Comparison of ENCODE assay signal across 11 cellular contexts in the genomic region with DNA sequence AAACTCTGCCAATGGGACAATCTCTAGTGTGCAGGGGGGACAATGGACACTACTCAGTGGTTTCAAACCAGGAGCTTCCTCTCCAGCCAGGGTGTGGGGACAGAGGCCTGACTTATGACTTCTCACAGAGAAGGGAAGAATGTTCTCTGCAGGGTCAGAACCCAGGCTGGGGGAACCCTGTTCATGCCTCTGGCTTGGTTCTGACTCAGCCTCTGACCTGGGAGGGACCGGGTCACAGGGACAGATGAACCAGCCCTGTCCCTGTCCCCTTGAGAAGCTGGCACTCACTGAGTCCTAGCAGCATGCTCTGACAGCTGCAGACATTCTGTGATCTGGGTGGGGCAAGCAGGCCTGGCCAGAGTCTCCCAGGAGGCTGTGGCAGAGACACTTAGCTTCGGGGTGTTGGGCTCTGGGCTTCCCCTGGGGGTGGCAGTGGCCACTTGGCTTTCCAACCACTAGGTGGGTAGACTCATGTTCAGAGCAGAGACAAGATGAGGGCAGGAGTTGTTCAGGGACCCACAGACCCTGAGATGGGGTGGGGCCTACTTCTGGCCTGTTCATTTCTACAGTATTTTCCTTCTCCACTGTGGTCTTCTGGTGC. TPM values are rescaled to one million over a fixed set of nuclear protein-coding genes. Genes with fewer than 3 reads are reported as not detected.
DNase-seq lines count a peak whose midpoint lies in the region; ATAC-seq, FAIRE-seq and TF ChIP-seq lines count a peak whose summit lies in the region.
"Had no signal": no experiment of that assay in that cellular context is flagged by ENCODE, and none has a peak within 500 bp of the region (broad histone marks: within the 10 kb centered on the region; RNA-seq: fewer than 3 reads in every experiment).

No MANE protein-coding gene starts in this region.

- TF ChIP-seq CTCF in coronary artery (IDR thresholded peaks at IDR 0.05): no peak
- no peak for TF ChIP-seq CTCF in tibial nerve (IDR thresholded peaks at IDR 0.05)

- TF ChIP-seq POLR2A in tibial nerve (IDR thresholded peaks at IDR 0.05): no peak

- peaks cover 0 to 91% (median 65%) of the 10 kb centered on the region in 4 donors for H3K4me1 ChIP-seq in tibial nerve

- no peaks in the 10 kb centered on the region for H3K36me3 Mint-ChIP-seq in activated CD4-positive, alpha-beta T cell treated with anti-CD3 and anti-CD28 coated beads, Interleukin-2, amount 10 ng/mL, durations not matched to agents 24 days and 14 days (ENCODE audit: low read depth)
- no peaks in the 10 kb centered on the region for H3K36me3 Mint-ChIP-seq in memory B cell
- H3K36me3 Mint-ChIP-seq: mesothelial cell of epicardium had no signal

- peaks cover 44% of the 10 kb centered on the region for H3K4me1 Mint-ChIP-seq in activated CD4-positive, alpha-beta T cell treated with anti-CD3 and anti-CD28 coated beads, Interleukin-2, amount 10 ng/mL, durations not matched to agents 24 days and 14 days
- peaks cover 2% of the 10 kb centered on the region for H3K4me1 Mint-ChIP-seq in memory B cell

- peak in 1 of 2 donors; percentile 29 for TF ChIP-seq EP300 in tibial nerve (IDR thresholded peaks at IDR 0.05)

- FAIRE-seq in RCC 7860 (lab: Jason Lieb, UNC): no peak
- FAIRE-seq: colon had no signal

- peaks cover 2% of the 10 kb centered on the region for H3K27me3 Mint-ChIP-seq in activated CD4-positive, alpha-beta T cell treated with anti-CD3 and anti-CD28 coated beads, Interleukin-2, amount 10 ng/mL, durations not matched to agents 24 days and 14 days
- no peaks in the 10 kb centered on the region for H3K27me3 Mint-ChIP-seq in memory B cell

- ATAC-seq in memory B cell (ENCODE audit: low read depth): peak; percentile 14

- peak overlapping the region; percentile 14 to 67 for H3K27ac ChIP-seq in coronary artery
- peak overlapping the region; percentile 60 to 92 (median 72) for H3K27ac ChIP-seq in tibial nerve

- intact Hi-C loops in activated CD4-positive, alpha-beta T cell treated with anti-CD3 and anti-CD28 coated beads, Interleukin-2, amount 10 ng/mL, durations not matched to agents 24 days and 14 days (cut with micrococcal nuclease): no loop called here

- peak; percentile 61 for DNase-seq in activated CD4-positive, alpha-beta T cell treated with anti-CD3 and anti-CD28 coated beads, Interleukin-2, amount 10 ng/mL, durations not matched to agents 24 days and 14 days
- no peak for DNase-seq in activated CD4-positive, alpha-beta T cell treated with anti-CD3 and anti-CD28 coated beads for 4 hours
- DNase-seq in coronary artery (ENCODE audit: low spot score) (no peak), memory B cell (ENCODE audit: low spot score in 2 of 2) (no peak), tibial nerve (ENCODE audit: low spot score in 2 of 2) (no peak), SIG-M5 (lab: John Stamatoyannopoulos, UW) (no peak), AG08396 (ENCODE audit: low spot score) (no peak), RCC 7860 (ENCODE audit: low spot score) (no peak)
- DNase-seq: NCI-H526 had no signal

- no peaks in the 10 kb centered on the region for H3K36me3 ChIP-seq in tibial nerve

- peak overlapping the region; percentile 29 for H3K4me3 Mint-ChIP-seq in activated CD4-positive, alpha-beta T cell treated with anti-CD3 and anti-CD28 coated beads, Interleukin-2, amount 10 ng/mL, durations not matched to agents 24 days and 14 days
- no peak overlapping the region for H3K4me3 Mint-ChIP-seq in memory B cell
- H3K4me3 Mint-ChIP-seq: mesothelial cell of epicardium had no signal

- no peaks in the 10 kb centered on the region for H3K9me3 Mint-ChIP-seq in activated CD4-positive, alpha-beta T cell treated with anti-CD3 and anti-CD28 coated beads, Interleukin-2, amount 10 ng/mL, durations not matched to agents 24 days and 14 days
- H3K9me3 Mint-ChIP-seq in memory B cell: no peaks in the 10 kb centered on the region
- H3K9me3 Mint-ChIP-seq: mesothelial cell of epicardium had no signal

- WGBS in tibial nerve, 2 donors: 40 to 50% methylated on average over 1 to 2 of the region's 2 CpGs

- H3K9me3 ChIP-seq in tibial nerve: no peaks in the 10 kb centered on the region

- H3K27me3 ChIP-seq in tibial nerve: no peaks in the 10 kb centered on the region

- H3K4me3 ChIP-seq in coronary artery (no peak overlapping the region), tibial nerve (no peak overlapping the region)

- H3K27ac Mint-ChIP-seq in activated CD4-positive, alpha-beta T cell treated with anti-CD3 and anti-CD28 coated beads, Interleukin-2, amount 10 ng/mL, durations not matched to agents 24 days and 14 days: peak overlapping the region; percentile 79
- no peak overlapping the region for H3K27ac Mint-ChIP-seq in memory B cell
- H3K27ac Mint-ChIP-seq: mesothelial cell of epicardium had no signal

RNA-seq across cellular contexts. Expression of gene TSPAN15, which starts 13.6 kb away (rescaled TPM):
- total RNA-seq in activated CD4-positive, alpha-beta T cell treated with anti-CD3 and anti-CD28 coated beads, Interleukin-2, amount 10 ng/mL, durations not matched to agents 24 days and 14 days: 1.6 and 1.9 TPM in 2 replicates
- 100 to 1,000 TPM in 1 of 4 donors, 10 to 100 TPM in 3; 46.9 to 117 (median 92.7) TPM for total RNA-seq in tibial nerve

RNA-seq across cellular contexts. Expression of gene TACR2, which starts 48.2 kb away (rescaled TPM):
- total RNA-seq in activated CD4-positive, alpha-beta T cell treated with anti-CD3 and anti-CD28 coated beads, Interleukin-2, amount 10 ng/mL, durations not matched to agents 24 days and 14 days: not detected in 2 replicates
- total RNA-seq in tibial nerve: 1 to 10 TPM in 2 of 4 donors, under 1 TPM in 2; 0.59 to 4.6 (median 1.2) TPM
- total RNA-seq: mesothelial cell of epicardium had no signal

Comparison
In these comparisons a context has a peak if more than half of its experiments do, and no peak if none do; other contexts are left out.
1. RNA of gene TSPAN15, which starts 13.6 kb away (total RNA-seq): 46.9 to 117 TPM in tibial nerve; 1.6 to 1.9 TPM in activated CD4-positive, alpha-beta T cell treated with anti-CD3 and anti-CD28 coated beads, Interleukin-2, amount 10 ng/mL, durations not matched to agents 24 days and 14 days; every median in the first group is over 10 times any median in the second.